In genomic region chr3:155912574-155913190, GRCh38 we compare ENCODE assay signal across 15 cellular contexts. TPM values are rescaled to one million over a fixed set of nuclear protein-coding genes. Genes with fewer than 3 reads are reported as not detected.
A peak's percentile ranks its signal among the peaks of the same experiment; 100 is the strongest.
DNase-seq lines count a peak whose midpoint lies in the region; ATAC-seq, FAIRE-seq and TF ChIP-seq lines count a peak whose summit lies in the region.
"Had no signal": no experiment of that assay in that cellular context is flagged by ENCODE, and none has a peak within 500 bp of the region (broad histone marks: within the 10 kb centered on the region; RNA-seq: fewer than 3 reads in every experiment).

No MANE protein-coding gene starts in this region.

- H3K4me1 ChIP-seq in adipocyte (ENCODE audit: control insufficient read depth, insufficient read depth, low read length) (peaks cover 17% of the 10 kb centered on the region), gastroesophageal sphincter (peaks cover 0 to 5% (median 5%) of the 10 kb centered on the region in 3 donors), stomach smooth muscle (ENCODE audit: control insufficient read depth, insufficient read depth, low read length) (peaks cover 4% of the 10 kb centered on the region)

- ATAC-seq in gastroesophageal sphincter = peak; percentile 41
- ATAC-seq: CD8-positive, alpha-beta T cell had no signal

- no peak for TF ChIP-seq CTCF in gastroesophageal sphincter (IDR thresholded peaks at IDR 0.05)

- DNase-seq in H54 (ENCODE audit: insufficient read length, low spot score) (no peak), adipocyte (ENCODE audit: low read depth) (peak; percentile 61), NCI-H187 treated with DMSO at 0.1 percent for 48 hours (lab: John Stamatoyannopoulos, UW) (no peak)
- DNase-seq in activated naive CD4-positive, alpha-beta T cell treated with anti-CD3 and anti-CD28 coated beads, Interleukin-2, amount 50 U/mL, for 16 hours = no peak
- DNase-seq in stimulated activated CD4-positive, alpha-beta T cell treated with anti-CD3 and anti-CD28 coated beads, Interleukin-2, amount 100 ng/mL, for 24 hours = no peak
- DNase-seq: brain microvascular endothelial cell; CD8-positive, alpha-beta T cell; KBM-7; NCI-H1105 treated with DMSO at 0.1 percent for 48 hours; stimulated activated naive CD4-positive, alpha-beta T cell had no signal

- peaks cover 50% of the 10 kb centered on the region for H3K36me3 ChIP-seq in adipocyte (ENCODE audit: control insufficient read depth, insufficient read depth, low read length, severe bottlenecking)
- peaks cover 0 to 75% of the 10 kb centered on the region in 2 donors for H3K36me3 ChIP-seq in gastroesophageal sphincter
- H3K36me3 ChIP-seq in stomach smooth muscle (ENCODE audit: control insufficient read depth in 2 of 2, insufficient read depth in 2 of 2, low read length in 2 of 2) = peaks cover 14 to 19% of the 10 kb centered on the region in 2 donors

- FAIRE-seq in H54 (lab: Jason Lieb, UNC) = peak; percentile 15
- FAIRE-seq: GM12891 had no signal

- WGBS in gastroesophageal sphincter (ENCODE audit: low coverage in 1 of 2), 2 donors = 44% methylated on average over 1 of the region's 1 CpG; no CpG with 5 or more reads in 1 of the 2 donors

- TF ChIP-seq POLR2A in H54 (IDR thresholded peaks at IDR 0.05; ENCODE audit: low read depth, low read length) = no peak
- no peak for TF ChIP-seq POLR2A in gastroesophageal sphincter (IDR thresholded peaks at IDR 0.05)

- no peak for TF ChIP-seq EP300 in gastroesophageal sphincter (IDR thresholded peaks at IDR 0.05)

- H3K9ac ChIP-seq in adipocyte (ENCODE audit: low read length) (peak overlapping the region; percentile 45), stomach smooth muscle (ENCODE audit: low read length in 2 of 2) (no peak overlapping the region)

- peak overlapping the region; percentile 23 for H3K4me3 ChIP-seq in adipocyte (ENCODE audit: low read length)
- H3K4me3 ChIP-seq in gastroesophageal sphincter = no peak overlapping the region
- no peak overlapping the region for H3K4me3 ChIP-seq in stomach smooth muscle (ENCODE audit: low read length in 2 of 2)
- H3K4me3 ChIP-seq: lung, skin epidermis had no signal

- H3K27ac ChIP-seq in gastroesophageal sphincter (peak overlapping the region in 3 of 4 donors; percentile 7 to 61 (median 52)), stomach smooth muscle (ENCODE audit: low read length) (peak overlapping the region; percentile 24)
- H3K27ac ChIP-seq: brain microvascular endothelial cell, skin epidermis had no signal

- H3K27me3 ChIP-seq in adipocyte (replicated peaks; ENCODE audit: control insufficient read depth, insufficient read depth, low read length) = no peaks in the 10 kb centered on the region
- no peaks in the 10 kb centered on the region for H3K27me3 ChIP-seq in gastroesophageal sphincter
- no peaks in the 10 kb centered on the region for H3K27me3 ChIP-seq in stomach smooth muscle (ENCODE audit: control insufficient read depth in 1 of 2, insufficient read depth in 2 of 2, low read length in 2 of 2)
- H3K27me3 ChIP-seq: brain microvascular endothelial cell had no signal

- H3K9me3 ChIP-seq in adipocyte (ENCODE audit: control insufficient read depth, low read length) (no peaks in the 10 kb centered on the region), gastroesophageal sphincter (no peaks in the 10 kb centered on the region), stomach smooth muscle (ENCODE audit: control insufficient read depth in 2 of 2, low read length in 2 of 2) (no peaks in the 10 kb centered on the region)

RNA-seq across cellular contexts. Expression of gene GMPS, which starts 42.2 kb away (rescaled TPM):
- 10 to 100 TPM; 26.8 to 48.8 (median 29.9) TPM for total RNA-seq in gastroesophageal sphincter

RNA-seq across cellular contexts. Expression of gene SLC33A1, which starts 58.5 kb away (rescaled TPM):
- total RNA-seq in gastroesophageal sphincter = 10 to 100 TPM; 18.4 to 27.6 (median 24.4) TPM
